29 cellular contexts compared by ENCODE assay signal in genomic region chr3:197434841-197435240, GRCh38.
"Had no signal": no experiment of that assay in that cellular context is flagged by ENCODE, and none has a peak within 500 bp of the region (broad histone marks: within the 10 kb centered on the region; RNA-seq: fewer than 3 reads in every experiment).

No MANE protein-coding gene starts in this region.

- H3K4me3 ChIP-seq: colonic mucosa, esophagus squamous epithelium, gastroesophageal sphincter had no signal

- H3K27ac Mint-ChIP-seq: activated B cell treated with CpG ODN at 0.5 μM for 24 hours; activated CD8-positive, alpha-beta T cell treated with anti-CD3 and anti-CD28 coated beads for 36 hours; activated naive CD8-positive, alpha-beta T cell; activated T-helper 17 cell treated with anti-CD3 and anti-CD28 coated beads, Interleukin-2, amount 50 U/mL, for 72 hours; T-helper 2 cell treated with Interferon-gamma antibody and Interleukin-4, amounts not matched to agents 5 μg/mL and 100 μg/mL, for 36 hours had no signal

- H3K36me3 ChIP-seq: brain microvascular endothelial cell, colonic mucosa, esophagus squamous epithelium, gastroesophageal sphincter, WERI-Rb-1 had no signal

- H3K27me3 ChIP-seq: brain microvascular endothelial cell, colonic mucosa had no signal

- ATAC-seq: activated CD4-positive, CD25-positive, alpha-beta regulatory T cell treated with anti-CD3 and anti-CD28 coated beads, Interleukin-2, amount 50 U/mL, for 24 hours; activated CD8-positive, alpha-beta T cell treated with anti-CD3 and anti-CD28 coated beads for 36 hours; activated T-cell treated with anti-CD3 and anti-CD28 coated beads, Interleukin-2, amount 50 U/mL, for 4 hours; activated T-helper 17 cell treated with anti-CD3 and anti-CD28 coated beads, Interleukin-2, amount 50 U/mL, for 72 hours; gastroesophageal sphincter had no signal

- DNase-seq: activated B cell treated with CpG ODN at 0.5 μM for 24 hours; activated CD4-positive, alpha-beta T cell treated with anti-CD3 and anti-CD28 coated beads for 48 hours; activated CD4-positive, alpha-beta T cell treated with anti-CD3 and anti-CD28 coated beads, Interleukin-2, amount 50 U/mL, for 1 hour; activated CD4-positive, alpha-beta T cell treated with anti-CD3 and anti-CD28 coated beads, Interleukin-2, amount 50 U/mL, for 48 hours; activated CD8-positive, alpha-beta memory T cell treated with anti-CD3 and anti-CD28 coated beads for 24 hours; activated CD8-positive, alpha-beta T cell treated with anti-CD3 and anti-CD28 coated beads for 36 hours; activated effector memory CD4-positive, alpha-beta T cell treated with Interleukin-2 at 50 U/mL for 16 hours; activated gamma-delta T cell treated with Interleukin-2 at 50 U/mL for 16 hours; activated naive CD4-positive, alpha-beta T cell treated with anti-CD3 and anti-CD28 coated beads, Interleukin-2, amount 50 U/mL, for 16 hours; activated naive CD4-positive, alpha-beta T cell treated with Interleukin-2 at 50 U/mL for 16 hours; activated T-cell treated with anti-CD3 and anti-CD28 coated beads, Interleukin-2, amount 50 U/mL, for 4 hours; amniotic stem cell; anterior cingulate cortex; brain microvascular endothelial cell; colonic mucosa; effector CD8-positive, alpha-beta T cell; esophagus squamous epithelium; foreskin melanocyte; head of caudate nucleus; hippocampal formation; T1000; WERI-Rb-1 had no signal

- H3K4me1 ChIP-seq: colonic mucosa had no signal

- H3K9me3 ChIP-seq: colonic mucosa, esophagus squamous epithelium, gastroesophageal sphincter had no signal

- H3K27ac ChIP-seq: brain microvascular endothelial cell, colonic mucosa, epithelial cell of prostate, esophagus squamous epithelium, gastroesophageal sphincter, WERI-Rb-1 had no signal

- H3K4me1 Mint-ChIP-seq: activated B cell treated with CpG ODN at 0.5 μM for 24 hours; central memory CD8-positive, alpha-beta T cell had no signal

- H3K9me3 Mint-ChIP-seq: activated B cell treated with CpG ODN at 0.5 μM for 24 hours; activated CD8-positive, alpha-beta T cell treated with anti-CD3 and anti-CD28 coated beads for 36 hours; activated T-cell treated with anti-CD3 and anti-CD28 coated beads, Interleukin-2, amount 50 U/mL, for 4 hours; activated T-helper 17 cell treated with anti-CD3 and anti-CD28 coated beads, Interleukin-2, amount 50 U/mL, for 72 hours; central memory CD8-positive, alpha-beta T cell; T-helper 2 cell treated with Interferon-gamma antibody and Interleukin-4, amounts not matched to agents 5 μg/mL and 100 μg/mL, for 36 hours had no signal

- H3K4me3 Mint-ChIP-seq: activated B cell treated with CpG ODN at 0.5 μM for 24 hours; activated CD8-positive, alpha-beta T cell treated with anti-CD3 and anti-CD28 coated beads for 36 hours; activated naive CD8-positive, alpha-beta T cell; activated T-cell treated with anti-CD3 and anti-CD28 coated beads, Interleukin-2, amount 50 U/mL, for 4 hours; activated T-helper 17 cell treated with anti-CD3 and anti-CD28 coated beads, Interleukin-2, amount 50 U/mL, for 72 hours; central memory CD8-positive, alpha-beta T cell; T-helper 2 cell treated with Interferon-gamma antibody and Interleukin-4, amounts not matched to agents 5 μg/mL and 100 μg/mL, for 36 hours had no signal
